ENCODE assay signal across 1 cellular context in genomic region chr4:105712766-105713165, GRCh38.
TF ChIP-seq lines count a peak whose summit lies in the region.

No MANE protein-coding gene starts in this region.

TF ChIP-seq in endothelial cell of umbilical vein, 7 proteins besides CTCF, POLR2A, EP300 and RAD21:
- TF ChIP-seq GATA2 (IDR thresholded peaks at IDR 0.05; ENCODE audit: insufficient read depth, insufficient read length, low read depth, low read length) (no peak), MYC (IDR thresholded peaks at IDR 0.05; ENCODE audit: low read depth, low read length) (no peak), POLR2AphosphoS5 (IDR thresholded peaks at IDR 0.05; ENCODE audit: insufficient read depth, low read depth, low read length) (no peak), EZH2 (IDR thresholded peaks at IDR 0.05; ENCODE audit: borderline replicate concordance, low read depth, low read length, severe bottlenecking) (no peak), MAX (IDR thresholded peaks at IDR 0.05; ENCODE audit: insufficient read depth, insufficient read length) (no peak), FOS (IDR thresholded peaks at IDR 0.05; ENCODE audit: borderline replicate concordance, insufficient read depth, low read length) (no peak), JUN (IDR thresholded peaks at IDR 0.05; ENCODE audit: borderline replicate concordance, insufficient read depth, insufficient read length, low read depth) (no peak)
